ENCODE assay signal across 1 cellular context in the genomic region with DNA sequence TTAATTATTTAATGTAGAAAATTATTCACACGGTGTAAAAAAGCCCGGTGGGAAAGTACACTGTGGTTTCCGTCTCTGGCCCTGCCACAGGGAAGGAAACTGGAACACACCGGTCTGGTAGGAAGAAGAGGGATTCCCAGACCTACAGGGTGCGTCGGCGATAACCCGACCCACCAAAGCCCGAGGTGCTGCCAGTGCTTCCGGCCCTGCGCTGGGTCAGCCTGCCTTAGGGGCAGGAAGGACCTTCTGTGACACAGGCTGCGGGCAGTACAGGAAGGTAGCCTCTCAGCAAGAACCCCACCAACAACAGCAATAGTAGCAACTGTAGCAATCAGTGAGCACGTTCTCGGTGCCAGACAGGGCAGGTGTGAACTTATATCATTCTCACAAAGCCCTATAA.
TF ChIP-seq lines count a peak whose summit lies in the region.

No MANE protein-coding gene starts in this region.

TF ChIP-seq in GM23338, 12 proteins besides CTCF, POLR2A, EP300 and RAD21 (continued from another document):
- no peak for TF ChIP-seq ETS1 (IDR thresholded peaks at IDR 0.05)
- TF ChIP-seq POLR2AphosphoS5 (IDR thresholded peaks at IDR 0.05; ENCODE audit: low read depth): no peak
- TF ChIP-seq, protein P1, sequence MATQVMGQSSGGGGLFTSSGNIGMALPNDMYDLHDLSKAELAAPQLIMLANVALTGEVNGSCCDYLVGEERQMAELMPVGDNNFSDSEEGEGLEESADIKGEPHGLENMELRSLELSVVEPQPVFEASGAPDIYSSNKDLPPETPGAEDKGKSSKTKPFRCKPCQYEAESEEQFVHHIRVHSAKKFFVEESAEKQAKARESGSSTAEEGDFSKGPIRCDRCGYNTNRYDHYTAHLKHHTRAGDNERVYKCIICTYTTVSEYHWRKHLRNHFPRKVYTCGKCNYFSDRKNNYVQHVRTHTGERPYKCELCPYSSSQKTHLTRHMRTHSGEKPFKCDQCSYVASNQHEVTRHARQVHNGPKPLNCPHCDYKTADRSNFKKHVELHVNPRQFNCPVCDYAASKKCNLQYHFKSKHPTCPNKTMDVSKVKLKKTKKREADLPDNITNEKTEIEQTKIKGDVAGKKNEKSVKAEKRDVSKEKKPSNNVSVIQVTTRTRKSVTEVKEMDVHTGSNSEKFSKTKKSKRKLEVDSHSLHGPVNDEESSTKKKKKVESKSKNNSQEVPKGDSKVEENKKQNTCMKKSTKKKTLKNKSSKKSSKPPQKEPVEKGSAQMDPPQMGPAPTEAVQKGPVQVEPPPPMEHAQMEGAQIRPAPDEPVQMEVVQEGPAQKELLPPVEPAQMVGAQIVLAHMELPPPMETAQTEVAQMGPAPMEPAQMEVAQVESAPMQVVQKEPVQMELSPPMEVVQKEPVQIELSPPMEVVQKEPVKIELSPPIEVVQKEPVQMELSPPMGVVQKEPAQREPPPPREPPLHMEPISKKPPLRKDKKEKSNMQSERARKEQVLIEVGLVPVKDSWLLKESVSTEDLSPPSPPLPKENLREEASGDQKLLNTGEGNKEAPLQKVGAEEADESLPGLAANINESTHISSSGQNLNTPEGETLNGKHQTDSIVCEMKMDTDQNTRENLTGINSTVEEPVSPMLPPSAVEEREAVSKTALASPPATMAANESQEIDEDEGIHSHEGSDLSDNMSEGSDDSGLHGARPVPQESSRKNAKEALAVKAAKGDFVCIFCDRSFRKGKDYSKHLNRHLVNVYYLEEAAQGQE (IDR thresholded peaks at IDR 0.05; ENCODE audit: unreplicated experiment): no peak
- TF ChIP-seq ZNF331 (CRISPR knock-in tag; IDR thresholded peaks at IDR 0.05; ENCODE audit: low read depth): no peak
- TF ChIP-seq EZH2phosphoT487 (IDR thresholded peaks at IDR 0.05; ENCODE audit: unreplicated experiment): no peak
